Comparison of ENCODE assay signal across 11 cellular contexts in genomic region chr20:10762216-10762615, GRCh38.
"Had no signal": no experiment of that assay in that cellular context is flagged by ENCODE, and none has a peak within 500 bp of the region (broad histone marks: within the 10 kb centered on the region; RNA-seq: fewer than 3 reads in every experiment).

No MANE protein-coding gene starts in this region.

- H3K4me3 ChIP-seq: colonic mucosa, gastroesophageal sphincter, stomach, vagina had no signal

- H3K27ac Mint-ChIP-seq: activated naive CD8-positive, alpha-beta T cell had no signal

- H3K27me3 ChIP-seq: colonic mucosa, gastroesophageal sphincter, stomach, vagina had no signal

- DNase-seq: activated effector memory CD4-positive, alpha-beta T cell treated with anti-CD3 and anti-CD28 coated beads, Interleukin-2, amount 50 U/mL, for 16 hours; activated T-cell treated with anti-CD3 and anti-CD28 coated beads, Interleukin-2, amount 50 U/mL, for 1 hour; colonic mucosa; effector CD4-positive, alpha-beta T cell; stomach had no signal

- H3K36me3 Mint-ChIP-seq: activated naive CD8-positive, alpha-beta T cell had no signal

- H2AFZ ChIP-seq: parathyroid adenoma had no signal

- H3K36me3 ChIP-seq: colonic mucosa, gastroesophageal sphincter, stomach, vagina had no signal

- H3K9me3 Mint-ChIP-seq: neural crest cell had no signal

- H3K79me2 ChIP-seq: parathyroid adenoma had no signal

- H3K4me3 Mint-ChIP-seq: activated naive CD8-positive, alpha-beta T cell; neural crest cell had no signal

- H3K4me1 ChIP-seq: colonic mucosa, gastroesophageal sphincter, parathyroid adenoma, vagina had no signal

- H3K4me1 Mint-ChIP-seq: neural crest cell had no signal

- ATAC-seq: activated CD4-positive, CD25-positive, alpha-beta regulatory T cell treated with anti-CD3 and anti-CD28 coated beads, Interleukin-2, amount 50 U/mL, for 24 hours; gastroesophageal sphincter had no signal

- H3K27ac ChIP-seq: colonic mucosa, gastroesophageal sphincter, parathyroid adenoma, stomach, vagina had no signal
